1 cellular context compared by ENCODE assay signal in the genomic region with DNA sequence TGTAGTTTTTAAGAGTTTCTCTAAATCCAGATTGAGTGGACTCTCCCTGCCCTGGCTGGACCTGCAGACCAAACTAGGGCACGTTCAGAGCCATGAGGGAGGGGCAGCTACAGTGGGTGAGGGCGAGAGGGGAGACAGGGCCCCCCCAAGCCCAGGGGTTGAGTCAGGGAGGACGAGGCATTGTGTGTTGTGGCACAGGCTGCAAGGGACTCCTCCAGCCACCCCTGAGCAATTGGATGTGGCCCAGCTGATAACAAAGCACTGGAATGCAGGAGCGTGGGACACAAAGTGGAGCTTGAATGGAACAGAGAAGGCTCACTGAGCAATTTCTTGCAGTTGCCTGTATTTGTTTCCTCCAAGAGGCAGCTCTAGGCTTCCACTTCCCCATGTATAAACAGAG.
TF ChIP-seq lines count a peak whose summit lies in the region.

No MANE protein-coding gene starts in this region.

TF ChIP-seq in IMR-90, 13 proteins besides CTCF, POLR2A, EP300 and RAD21 (continued from another document):
- TF ChIP-seq BHLHE40 (IDR thresholded peaks at IDR 0.05; ENCODE audit: low read depth, low read length) (no peak), MXI1 (IDR thresholded peaks at IDR 0.05; ENCODE audit: borderline replicate concordance, low read depth, low read length) (no peak), SMC3 (IDR thresholded peaks at IDR 0.05; ENCODE audit: low read depth, low read length) (no peak), NFE2L2 (IDR thresholded peaks at IDR 0.05; ENCODE audit: low read depth, low read length) (no peak), CHD1 (IDR thresholded peaks at IDR 0.05; ENCODE audit: low read depth, low read length) (no peak)
- TF ChIP-seq, protein P1, sequence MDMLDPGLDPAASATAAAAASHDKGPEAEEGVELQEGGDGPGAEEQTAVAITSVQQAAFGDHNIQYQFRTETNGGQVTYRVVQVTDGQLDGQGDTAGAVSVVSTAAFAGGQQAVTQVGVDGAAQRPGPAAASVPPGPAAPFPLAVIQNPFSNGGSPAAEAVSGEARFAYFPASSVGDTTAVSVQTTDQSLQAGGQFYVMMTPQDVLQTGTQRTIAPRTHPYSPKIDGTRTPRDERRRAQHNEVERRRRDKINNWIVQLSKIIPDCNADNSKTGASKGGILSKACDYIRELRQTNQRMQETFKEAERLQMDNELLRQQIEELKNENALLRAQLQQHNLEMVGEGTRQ (IDR thresholded peaks at IDR 0.05; ENCODE audit: low read depth, low read length), result no peak
- TF ChIP-seq, protein P2, sequence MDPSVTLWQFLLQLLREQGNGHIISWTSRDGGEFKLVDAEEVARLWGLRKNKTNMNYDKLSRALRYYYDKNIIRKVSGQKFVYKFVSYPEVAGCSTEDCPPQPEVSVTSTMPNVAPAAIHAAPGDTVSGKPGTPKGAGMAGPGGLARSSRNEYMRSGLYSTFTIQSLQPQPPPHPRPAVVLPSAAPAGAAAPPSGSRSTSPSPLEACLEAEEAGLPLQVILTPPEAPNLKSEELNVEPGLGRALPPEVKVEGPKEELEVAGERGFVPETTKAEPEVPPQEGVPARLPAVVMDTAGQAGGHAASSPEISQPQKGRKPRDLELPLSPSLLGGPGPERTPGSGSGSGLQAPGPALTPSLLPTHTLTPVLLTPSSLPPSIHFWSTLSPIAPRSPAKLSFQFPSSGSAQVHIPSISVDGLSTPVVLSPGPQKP (IDR thresholded peaks at IDR 0.05; ENCODE audit: borderline replicate concordance, low read depth, low read length), result no peak
